Comparison of ENCODE assay signal across 8 cellular contexts in genomic region chr11:88175707-88176066, GRCh38. TPM values are rescaled to one million over a fixed set of nuclear protein-coding genes. Genes with fewer than 3 reads are reported as not detected.
DNase-seq lines count a peak whose midpoint lies in the region; ATAC-seq and TF ChIP-seq lines count a peak whose summit lies in the region.

No MANE protein-coding gene starts in this region.

- DNase-seq in activated T-cell treated with anti-CD3 and anti-CD28 coated beads, Interleukin-2, amount 50 U/mL, for 24 hours, result no peak
- no peak for DNase-seq in activated T-cell treated with anti-CD3 and anti-CD28 coated beads, Interleukin-2, amount 50 U/mL, for 4 hours
- no peak for DNase-seq in RWPE1 (ENCODE audit: low spot score)
- DNase-seq in left ventricle myocardium inferior, result no peak
- DNase-seq in thoracic aorta (ENCODE audit: low spot score), result no peak
- no peak for DNase-seq in NCI-H1694 treated with DMSO at 0.1 percent for 48 hours (lab: John Stamatoyannopoulos, UW)
- no peak for DNase-seq in inferior parietal cortex (ENCODE audit: extremely low spot score)

- H3K9me3 ChIP-seq in left ventricle myocardium inferior (replicated peaks) (no peaks in the 10 kb centered on the region), thoracic aorta (no peaks in the 10 kb centered on the region)

- H3K4me3 ChIP-seq in left ventricle myocardium inferior (peak overlapping the region; percentile 65), thoracic aorta (peak overlapping the region; percentile 87)

- H3K4me1 Mint-ChIP-seq in activated T-cell treated with anti-CD3 and anti-CD28 coated beads, Interleukin-2, amount 50 U/mL, for 24 hours (ENCODE audit: low read depth), result peaks cover 61% of the 10 kb centered on the region
- H3K4me1 Mint-ChIP-seq in activated T-cell treated with anti-CD3 and anti-CD28 coated beads, Interleukin-2, amount 50 U/mL, for 4 hours (ENCODE audit: low read depth), result peaks cover 19% of the 10 kb centered on the region

- TF ChIP-seq CTCF in RWPE1 (conservative IDR thresholded peaks at IDR 0.05; ENCODE audit: low read depth) (no peak), left ventricle myocardium inferior (IDR thresholded peaks at IDR 0.05; ENCODE audit: borderline replicate concordance) (no peak), thoracic aorta (IDR thresholded peaks at IDR 0.05) (no peak)

- POLR2A ChIA-PET in RWPE1 (lab: Yijun Ruan, JAX; ENCODE audit: low non-redundant PET), result interaction anchor here (0.6 kb wide), 1 partner anchor 249 kb away, joined by 3 read pairs; no protein-coding TSS in a partner anchor

- no peaks in the 10 kb centered on the region for H3K36me3 Mint-ChIP-seq in activated T-cell treated with anti-CD3 and anti-CD28 coated beads, Interleukin-2, amount 50 U/mL, for 24 hours (ENCODE audit: low read depth)
- H3K36me3 Mint-ChIP-seq in activated T-cell treated with anti-CD3 and anti-CD28 coated beads, Interleukin-2, amount 50 U/mL, for 4 hours (ENCODE audit: insufficient read depth), result no peaks in the 10 kb centered on the region

- H3K27me3 Mint-ChIP-seq in activated T-cell treated with anti-CD3 and anti-CD28 coated beads, Interleukin-2, amount 50 U/mL, for 24 hours, result peaks cover 33% of the 10 kb centered on the region
- peaks cover 10% of the 10 kb centered on the region for H3K27me3 Mint-ChIP-seq in activated T-cell treated with anti-CD3 and anti-CD28 coated beads, Interleukin-2, amount 50 U/mL, for 4 hours (ENCODE audit: low read depth)

- CTCF ChIA-PET in RWPE1 (lab: Yijun Ruan, JAX), result no interaction called here

- H3K27me3 ChIP-seq in left ventricle myocardium inferior (ENCODE audit: low read depth), result no peaks in the 10 kb centered on the region
- no peaks in the 10 kb centered on the region for H3K27me3 ChIP-seq in thoracic aorta (replicated peaks; ENCODE audit: insufficient read depth)

- no peak overlapping the region for H3K27ac Mint-ChIP-seq in activated T-cell treated with anti-CD3 and anti-CD28 coated beads, Interleukin-2, amount 50 U/mL, for 24 hours

- peak overlapping the region; percentile 79 for H3K4me3 Mint-ChIP-seq in activated T-cell treated with anti-CD3 and anti-CD28 coated beads, Interleukin-2, amount 50 U/mL, for 24 hours
- no peak overlapping the region for H3K4me3 Mint-ChIP-seq in activated T-cell treated with anti-CD3 and anti-CD28 coated beads, Interleukin-2, amount 50 U/mL, for 4 hours

- ATAC-seq in activated T-cell treated with anti-CD3 and anti-CD28 coated beads, Interleukin-2, amount 50 U/mL, for 4 hours, result no peak
- no peak for ATAC-seq in thoracic aorta (ENCODE audit: insufficient number of reproducible peaks, low FRiP score, low read depth)
- no peak for ATAC-seq in HG02623 (IDR thresholded peaks at IDR 0.05; ENCODE audit: unreplicated experiment)

- H3K4me1 ChIP-seq in left ventricle myocardium inferior, result peaks cover 18% of the 10 kb centered on the region
- H3K4me1 ChIP-seq in thoracic aorta (ENCODE audit: control insufficient read depth in 1 of 2, low read depth in 2 of 2), result peaks cover 0 to 16% of the 10 kb centered on the region in 2 donors

- H3K36me3 ChIP-seq in left ventricle myocardium inferior (no peaks in the 10 kb centered on the region), thoracic aorta (no peaks in the 10 kb centered on the region)

- intact Hi-C loops in left ventricle myocardium inferior (cut with micrococcal nuclease), result no loop called here

- H3K9me3 Mint-ChIP-seq in activated T-cell treated with anti-CD3 and anti-CD28 coated beads, Interleukin-2, amount 50 U/mL, for 24 hours, result no peaks in the 10 kb centered on the region
- H3K9me3 Mint-ChIP-seq in activated T-cell treated with anti-CD3 and anti-CD28 coated beads, Interleukin-2, amount 50 U/mL, for 4 hours, result no peaks in the 10 kb centered on the region

- peak overlapping the region; percentile 99 for H3K27ac ChIP-seq in RWPE1
- H3K27ac ChIP-seq in left ventricle myocardium inferior (replicated peaks), result no peak overlapping the region
- H3K27ac ChIP-seq in thoracic aorta, result no peak overlapping the region

RNA-seq across cellular contexts. Expression of gene RAB38, which starts 0.4 kb away (rescaled TPM):
- 1 to 10 TPM in 2 of 3 donors, under 1 TPM in 1; 0.92 to 2.8 (median 1.9) TPM for total RNA-seq in activated T-cell treated with anti-CD3 and anti-CD28 coated beads, Interleukin-2, amount 50 U/mL, for 4 hours
- total RNA-seq in left ventricle myocardium inferior (0.44 TPM), thoracic aorta (1 to 10 TPM in 1 of 2 donors, under 1 TPM in 1; 0.56 to 2.3 TPM)
